In genomic region chr3:123757281-123757940, GRCh38 we compare ENCODE assay signal across 9 cellular contexts.
DNase-seq lines count a peak whose midpoint lies in the region; ATAC-seq, FAIRE-seq and TF ChIP-seq lines count a peak whose summit lies in the region.
"Had no signal": no experiment of that assay in that cellular context is flagged by ENCODE, and none has a peak within 500 bp of the region (broad histone marks: within the 10 kb centered on the region; RNA-seq: fewer than 3 reads in every experiment).

No MANE protein-coding gene starts in this region.

- no peaks in the 10 kb centered on the region for H3K27me3 Mint-ChIP-seq in astrocyte (ENCODE audit: low read depth, unreplicated experiment)

- H3K4me3 ChIP-seq in astrocyte (ENCODE audit: insufficient read depth, low read depth, low read length) = no peak overlapping the region

- no peak overlapping the region for H3K4me3 Mint-ChIP-seq in astrocyte (ENCODE audit: unreplicated experiment)

- H3K9ac ChIP-seq in astrocyte (ENCODE audit: low read length) = no peak overlapping the region

- no peak for FAIRE-seq in astrocyte (lab: Jason Lieb, UNC)

- no peak for TF ChIP-seq CTCF in astrocyte (IDR thresholded peaks at IDR 0.05; ENCODE audit: insufficient read depth, low read depth, low read length)

- H3K36me3 Mint-ChIP-seq in astrocyte (ENCODE audit: low read depth, unreplicated experiment) = peaks cover 7% of the 10 kb centered on the region

- H3K4me2 ChIP-seq in astrocyte (ENCODE audit: low read length) = peak overlapping the region; percentile 3

- peaks cover 19% of the 10 kb centered on the region for H3K4me1 ChIP-seq in astrocyte (ENCODE audit: insufficient read depth, low read length)

- no peaks in the 10 kb centered on the region for H3K27me3 ChIP-seq in astrocyte (ENCODE audit: insufficient read depth, low read length)

- no peak overlapping the region for H2AFZ ChIP-seq in astrocyte (ENCODE audit: low read depth, low read length)

- ATAC-seq in GM19467 (IDR thresholded peaks at IDR 0.05; ENCODE audit: unreplicated experiment) = no peak

- peak overlapping the region; percentile 11 for H3K27ac ChIP-seq in astrocyte (ENCODE audit: low read depth, low read length)

- peaks cover 32% of the 10 kb centered on the region for H3K4me1 Mint-ChIP-seq in astrocyte (ENCODE audit: low read depth, unreplicated experiment)

- H3K9me3 ChIP-seq in astrocyte (ENCODE audit: insufficient read depth, low read depth, low read length) = no peaks in the 10 kb centered on the region

- H3K9me3 Mint-ChIP-seq in astrocyte (ENCODE audit: unreplicated experiment) = peaks cover 6% of the 10 kb centered on the region

- no peak overlapping the region for H3K27ac Mint-ChIP-seq in astrocyte (ENCODE audit: unreplicated experiment)

- DNase-seq in AML-193 (lab: John Stamatoyannopoulos, UW) (peak; percentile 94 to 95), LHCN-M2 (ENCODE audit: low read depth) (peak; percentile 95), astrocyte (ENCODE audit: low read depth) (peak; percentile 11), midbrain (lab: John Stamatoyannopoulos, UW) (peak; percentile 70), cerebellar nuclear complex (lab: John Stamatoyannopoulos, UW) (no peak), NCI-H1105 treated with DMSO at 0.1 percent for 48 hours (lab: John Stamatoyannopoulos, UW) (no peak)
- no peak for DNase-seq in stimulated activated CD4-positive, alpha-beta T cell treated with anti-CD3 and anti-CD28 coated beads, Interleukin-2, amount 100 ng/mL, for 48 hours
- DNase-seq: effector memory CD4-positive, alpha-beta T cell had no signal

- H3K36me3 ChIP-seq in astrocyte (ENCODE audit: insufficient read depth, low read length) = no peaks in the 10 kb centered on the region

- H4K20me1 ChIP-seq in astrocyte (ENCODE audit: insufficient read depth, low read length) = no peaks in the 10 kb centered on the region

- H3K79me2 ChIP-seq in astrocyte (ENCODE audit: insufficient read depth, low read length) = peaks cover 6% of the 10 kb centered on the region

Comparison
In these comparisons a context has a peak if more than half of its experiments do, and no peak if none do; other contexts are left out.
1. DNase-seq: peak in AML-193 (2 of 2), LHCN-M2 (single experiment), astrocyte (single experiment) and midbrain (single experiment); none in stimulated activated CD4-positive, alpha-beta T cell treated with anti-CD3 and anti-CD28 coated beads, Interleukin-2, amount 100 ng/mL, for 48 hours (0 of 2), cerebellar nuclear complex (0 of 2) and NCI-H1105 treated with DMSO at 0.1 percent for 48 hours (single experiment).